ENCODE assay signal across 14 cellular contexts in genomic region chr6:156021746-156022396, GRCh38.
A peak's percentile ranks its signal among the peaks of the same experiment; 100 is the strongest.
DNase-seq lines count a peak whose midpoint lies in the region; ATAC-seq, FAIRE-seq and TF ChIP-seq lines count a peak whose summit lies in the region.
"Had no signal": no experiment of that assay in that cellular context is flagged by ENCODE, and none has a peak within 500 bp of the region (broad histone marks: within the 10 kb centered on the region; RNA-seq: fewer than 3 reads in every experiment).

No MANE protein-coding gene starts in this region.

- no peak overlapping the region for H2AFZ ChIP-seq in astrocyte (ENCODE audit: low read depth, low read length)

- FAIRE-seq in astrocyte (lab: Jason Lieb, UNC), result no peak

- no peak overlapping the region for H3K9ac ChIP-seq in astrocyte (ENCODE audit: low read length)
- H3K9ac ChIP-seq: KMS-11 had no signal

- H3K27me3 ChIP-seq in astrocyte (ENCODE audit: insufficient read depth, low read length) (no peaks in the 10 kb centered on the region), WERI-Rb-1 (ENCODE audit: insufficient read depth, low read depth, severe bottlenecking) (no peaks in the 10 kb centered on the region)
- H3K27me3 ChIP-seq: SJCRH30 had no signal

- no peak overlapping the region for H3K4me3 ChIP-seq in astrocyte (ENCODE audit: insufficient read depth, low read depth, low read length)
- H3K4me3 ChIP-seq in WERI-Rb-1 (ENCODE audit: low read depth, low read length), result no peak overlapping the region
- H3K4me3 ChIP-seq: SJCRH30 had no signal

- H3K27ac Mint-ChIP-seq in astrocyte (ENCODE audit: unreplicated experiment), result peak overlapping the region; percentile 98
- H3K27ac Mint-ChIP-seq in activated naive CD8-positive, alpha-beta T cell treated with anti-CD3 and anti-CD28 coated beads for 36 hours, result no peak overlapping the region
- H3K27ac Mint-ChIP-seq: CD8-positive, alpha-beta memory T cell had no signal

- H3K79me2 ChIP-seq in astrocyte (ENCODE audit: insufficient read depth, low read length), result no peaks in the 10 kb centered on the region

- peaks cover 9% of the 10 kb centered on the region for H3K9me3 Mint-ChIP-seq in astrocyte (ENCODE audit: unreplicated experiment)
- peaks cover 22% of the 10 kb centered on the region for H3K9me3 Mint-ChIP-seq in activated naive CD8-positive, alpha-beta T cell treated with anti-CD3 and anti-CD28 coated beads for 36 hours

- peaks cover 5% of the 10 kb centered on the region for H3K4me1 ChIP-seq in astrocyte (ENCODE audit: insufficient read depth, low read length)
- H3K4me1 ChIP-seq: SJCRH30 had no signal

- peaks cover 36% of the 10 kb centered on the region for H3K4me1 Mint-ChIP-seq in astrocyte (ENCODE audit: low read depth, unreplicated experiment)
- H3K4me1 Mint-ChIP-seq in activated naive CD8-positive, alpha-beta T cell treated with anti-CD3 and anti-CD28 coated beads for 36 hours, result no peaks in the 10 kb centered on the region
- H3K4me1 Mint-ChIP-seq: CD8-positive, alpha-beta memory T cell had no signal

- no peak overlapping the region for H3K4me3 Mint-ChIP-seq in astrocyte (ENCODE audit: unreplicated experiment)
- H3K4me3 Mint-ChIP-seq in activated naive CD8-positive, alpha-beta T cell treated with anti-CD3 and anti-CD28 coated beads for 36 hours, result no peak overlapping the region
- H3K4me3 Mint-ChIP-seq: CD8-positive, alpha-beta memory T cell had no signal

- no peaks in the 10 kb centered on the region for H3K27me3 Mint-ChIP-seq in astrocyte (ENCODE audit: low read depth, unreplicated experiment)
- H3K27me3 Mint-ChIP-seq in activated naive CD8-positive, alpha-beta T cell treated with anti-CD3 and anti-CD28 coated beads for 36 hours, result no peaks in the 10 kb centered on the region
- H3K27me3 Mint-ChIP-seq: CD8-positive, alpha-beta memory T cell had no signal

- DNase-seq in H4 (ENCODE audit: low spot score) (peak; percentile 68), astrocyte (ENCODE audit: low read depth) (peak; percentile 62), foreskin melanocyte (peak; percentile 1), stromal cell of bone marrow (ENCODE audit: low read depth) (peak; percentile 88), WERI-Rb-1 (no peak)
- no peak for DNase-seq in activated naive CD8-positive, alpha-beta T cell treated with anti-CD3 and anti-CD28 coated beads for 36 hours
- DNase-seq: anterior cingulate cortex; CD8-positive, alpha-beta memory T cell; GF-D8; NCI-H1930; SJCRH30 had no signal

- no peak overlapping the region for H3K27ac ChIP-seq in astrocyte (ENCODE audit: low read depth, low read length)
- no peak overlapping the region for H3K27ac ChIP-seq in WERI-Rb-1
- H3K27ac ChIP-seq: KMS-11, SJCRH30 had no signal

- TF ChIP-seq CTCF in astrocyte (IDR thresholded peaks at IDR 0.05; ENCODE audit: insufficient read depth, low read depth, low read length) (no peak), WERI-Rb-1 (IDR thresholded peaks at IDR 0.05; ENCODE audit: low read depth, low read length) (no peak)

- H3K4me2 ChIP-seq in astrocyte (ENCODE audit: low read length), result no peak overlapping the region
- H3K4me2 ChIP-seq: KMS-11 had no signal

- H3K9me3 ChIP-seq in astrocyte (ENCODE audit: insufficient read depth, low read depth, low read length), result peaks cover 3% of the 10 kb centered on the region
- H3K9me3 ChIP-seq in WERI-Rb-1 (ENCODE audit: severe bottlenecking), result no peaks in the 10 kb centered on the region

- H3K36me3 Mint-ChIP-seq in astrocyte (ENCODE audit: low read depth, unreplicated experiment), result no peaks in the 10 kb centered on the region
- H3K36me3 Mint-ChIP-seq in activated naive CD8-positive, alpha-beta T cell treated with anti-CD3 and anti-CD28 coated beads for 36 hours, result peaks cover 7% of the 10 kb centered on the region
- H3K36me3 Mint-ChIP-seq: CD8-positive, alpha-beta memory T cell had no signal

- ATAC-seq in GM19397 (IDR thresholded peaks at IDR 0.05; ENCODE audit: unreplicated experiment) (no peak), HG02588 (IDR thresholded peaks at IDR 0.05; ENCODE audit: unreplicated experiment) (no peak)

- no peaks in the 10 kb centered on the region for H3K36me3 ChIP-seq in astrocyte (ENCODE audit: insufficient read depth, low read length)
- H3K36me3 ChIP-seq in WERI-Rb-1, result no peaks in the 10 kb centered on the region
- H3K36me3 ChIP-seq: SJCRH30 had no signal

- H4K20me1 ChIP-seq in astrocyte (ENCODE audit: insufficient read depth, low read length), result no peaks in the 10 kb centered on the region

Comparison
In these comparisons a context has a peak if more than half of its experiments do, and no peak if none do; other contexts are left out.
1. DNase-seq: peak in H4 (single experiment), astrocyte (single experiment), foreskin melanocyte (single experiment) and stromal cell of bone marrow (single experiment); none in WERI-Rb-1 (single experiment) and activated naive CD8-positive, alpha-beta T cell treated with anti-CD3 and anti-CD28 coated beads for 36 hours (single experiment).